8 cellular contexts compared by ENCODE assay signal in genomic region chr5:6712582-6713273, GRCh38. TPM values are rescaled to one million over a fixed set of nuclear protein-coding genes. Genes with fewer than 3 reads are reported as not detected.
A peak's percentile ranks its signal among the peaks of the same experiment; 100 is the strongest.
DNase-seq lines count a peak whose midpoint lies in the region; ATAC-seq, FAIRE-seq and TF ChIP-seq lines count a peak whose summit lies in the region.

No MANE protein-coding gene starts in this region.

- no peaks in the 10 kb centered on the region for H3K36me3 ChIP-seq in astrocyte (ENCODE audit: insufficient read depth, low read length)

- H3K9me3 Mint-ChIP-seq in T-helper 2 cell treated with Interferon-gamma antibody and Interleukin-4, amounts not matched to agents 5 μg/mL and 100 μg/mL, for 36 hours: no peaks in the 10 kb centered on the region
- no peaks in the 10 kb centered on the region for H3K9me3 Mint-ChIP-seq in astrocyte (ENCODE audit: unreplicated experiment)

- H3K4me1 Mint-ChIP-seq in T-helper 2 cell treated with Interferon-gamma antibody and Interleukin-4, amounts not matched to agents 5 μg/mL and 100 μg/mL, for 36 hours (ENCODE audit: low read depth): peaks cover 30% of the 10 kb centered on the region
- peaks cover 24% of the 10 kb centered on the region for H3K4me1 Mint-ChIP-seq in astrocyte (ENCODE audit: low read depth, unreplicated experiment)

- H3K4me3 ChIP-seq in astrocyte (ENCODE audit: insufficient read depth, low read depth, low read length): peak overlapping the region; percentile 70

- peak overlapping the region; percentile 90 for H3K27ac ChIP-seq in astrocyte (ENCODE audit: low read depth, low read length)

- no peaks in the 10 kb centered on the region for H3K27me3 ChIP-seq in astrocyte (ENCODE audit: insufficient read depth, low read length)

- H3K79me2 ChIP-seq in astrocyte (ENCODE audit: insufficient read depth, low read length): peaks cover 36% of the 10 kb centered on the region

- peaks cover 13% of the 10 kb centered on the region for H3K4me1 ChIP-seq in astrocyte (ENCODE audit: insufficient read depth, low read length)

- ATAC-seq in GM18505 (IDR thresholded peaks at IDR 0.05; ENCODE audit: unreplicated experiment) (peak; percentile 61), HG02938 (IDR thresholded peaks at IDR 0.05; ENCODE audit: unreplicated experiment) (peak; percentile 53)

- peak overlapping the region; percentile 88 for H3K4me3 Mint-ChIP-seq in T-helper 2 cell treated with Interferon-gamma antibody and Interleukin-4, amounts not matched to agents 5 μg/mL and 100 μg/mL, for 36 hours
- H3K4me3 Mint-ChIP-seq in astrocyte (ENCODE audit: unreplicated experiment): peak overlapping the region; percentile 88

- peak; percentile 70 for TF ChIP-seq POLR2A in GM18505 (IDR thresholded peaks at IDR 0.05; ENCODE audit: borderline replicate concordance, extremely low read depth, insufficient read depth, insufficient read length)

- peaks cover 8% of the 10 kb centered on the region for H3K36me3 Mint-ChIP-seq in T-helper 2 cell treated with Interferon-gamma antibody and Interleukin-4, amounts not matched to agents 5 μg/mL and 100 μg/mL, for 36 hours (ENCODE audit: low read depth)
- peaks cover 6% of the 10 kb centered on the region for H3K36me3 Mint-ChIP-seq in astrocyte (ENCODE audit: low read depth, unreplicated experiment)

- H3K9ac ChIP-seq in astrocyte (ENCODE audit: low read length): peak overlapping the region; percentile 88

- DNase-seq in NCI-H187 treated with DMSO at 0.1 percent for 48 hours (lab: John Stamatoyannopoulos, UW): peak; percentile 75
- DNase-seq in T-helper 2 cell treated with Interferon-gamma antibody and Interleukin-4, amounts not matched to agents 5 μg/mL and 100 μg/mL, for 36 hours (ENCODE audit: low spot score): peak; percentile 98
- DNase-seq in astrocyte (ENCODE audit: low read depth): no peak
- DNase-seq in hypothalamus (lab: John Stamatoyannopoulos, UW): peak; percentile 64 to 97 (median 93)
- peak; percentile 97 for DNase-seq in retina
- no peak for DNase-seq in AG08396 (ENCODE audit: low spot score)

- H2AFZ ChIP-seq in astrocyte (ENCODE audit: low read depth, low read length): peak overlapping the region; percentile 91

- no peaks in the 10 kb centered on the region for H3K9me3 ChIP-seq in astrocyte (ENCODE audit: insufficient read depth, low read depth, low read length)

- H3K4me2 ChIP-seq in astrocyte (ENCODE audit: low read length): peak overlapping the region; percentile 92

- no peak for TF ChIP-seq CTCF in astrocyte (IDR thresholded peaks at IDR 0.05; ENCODE audit: insufficient read depth, low read depth, low read length)

- peak overlapping the region; percentile 94 for H3K27ac Mint-ChIP-seq in T-helper 2 cell treated with Interferon-gamma antibody and Interleukin-4, amounts not matched to agents 5 μg/mL and 100 μg/mL, for 36 hours
- peak overlapping the region; percentile 93 for H3K27ac Mint-ChIP-seq in astrocyte (ENCODE audit: unreplicated experiment)

- FAIRE-seq in astrocyte (lab: Jason Lieb, UNC): no peak

- H3K27me3 Mint-ChIP-seq in T-helper 2 cell treated with Interferon-gamma antibody and Interleukin-4, amounts not matched to agents 5 μg/mL and 100 μg/mL, for 36 hours (ENCODE audit: low read depth): no peaks in the 10 kb centered on the region
- H3K27me3 Mint-ChIP-seq in astrocyte (ENCODE audit: low read depth, unreplicated experiment): no peaks in the 10 kb centered on the region

- peaks cover 33% of the 10 kb centered on the region for H4K20me1 ChIP-seq in astrocyte (ENCODE audit: insufficient read depth, low read length)

RNA-seq across cellular contexts. Expression of gene TENT4A, which starts 0.5 kb away (rescaled TPM):
- total RNA-seq in astrocyte: 16.8 and 18.8 TPM in 2 replicates

Comparison
In these comparisons a context has a peak if more than half of its experiments do, and no peak if none do; other contexts are left out.
1. DNase-seq: peak in NCI-H187 treated with DMSO at 0.1 percent for 48 hours (single experiment), T-helper 2 cell treated with Interferon-gamma antibody and Interleukin-4, amounts not matched to agents 5 μg/mL and 100 μg/mL, for 36 hours (single experiment), hypothalamus (51 of 51) and retina (single experiment); none in astrocyte (single experiment) and AG08396 (single experiment).